In genomic region chr2:166384774-166385173, GRCh38 we compare ENCODE assay signal across 8 cellular contexts. TPM values are rescaled to one million over a fixed set of nuclear protein-coding genes. Genes with fewer than 3 reads are reported as not detected.
DNase-seq lines count a peak whose midpoint lies in the region; ATAC-seq, FAIRE-seq and TF ChIP-seq lines count a peak whose summit lies in the region.

No MANE protein-coding gene starts in this region.

- TF ChIP-seq CTCF in AG09309 (IDR thresholded peaks at IDR 0.05; ENCODE audit: control insufficient read depth, insufficient read depth, low read depth, low read length, missing control alignments) (peak; percentile 46), kidney (IDR thresholded peaks at IDR 0.05; ENCODE audit: borderline replicate concordance, extremely low read depth, insufficient read depth) (no peak)

- no peaks in the 10 kb centered on the region for H3K36me3 ChIP-seq in kidney (ENCODE audit: control insufficient read depth in 1 of 2, insufficient read depth in 2 of 2, low read length in 2 of 2)

- intact Hi-C loops in kidney (cut with DNase I), result no loop called here

- no peaks in the 10 kb centered on the region for H3K9me3 ChIP-seq in kidney (ENCODE audit: control insufficient read depth in 1 of 2, low read length in 2 of 2)

- H3K27ac ChIP-seq in kidney (ENCODE audit: low read depth in 2 of 2, low read length in 2 of 2), result no peak overlapping the region

- no peak overlapping the region for H3K4me3 ChIP-seq in AG09309 (ENCODE audit: control insufficient read depth, low read depth, low read length)
- no peak overlapping the region for H3K4me3 ChIP-seq in kidney (ENCODE audit: low read length in 2 of 2)

- H3K9ac ChIP-seq in kidney (ENCODE audit: low read length in 2 of 2), result no peak overlapping the region

- peak; percentile 57 for ATAC-seq in GM19395 (IDR thresholded peaks at IDR 0.05; ENCODE audit: unreplicated experiment)
- no peak for ATAC-seq in GM18867 (IDR thresholded peaks at IDR 0.05; ENCODE audit: unreplicated experiment)
- ATAC-seq in HG02588 (IDR thresholded peaks at IDR 0.05; ENCODE audit: unreplicated experiment), result no peak
- ATAC-seq in GM21526 (IDR thresholded peaks at IDR 0.05; ENCODE audit: low FRiP score, unreplicated experiment), result no peak

- peak; percentile 70 for FAIRE-seq in TTC549 (lab: Jason Lieb, UNC)
- FAIRE-seq in kidney (lab: Jason Lieb, UNC), result peak; percentile 95

- DNase-seq in AG09309 (ENCODE audit: low read depth) (no peak), kidney (no peak), HuH-7.5 (ENCODE audit: low spot score) (no peak)

- no peaks in the 10 kb centered on the region for H3K4me1 ChIP-seq in kidney (ENCODE audit: control insufficient read depth in 1 of 2, insufficient read depth in 1 of 2, low read depth in 1 of 2, low read length in 2 of 2)

RNA-seq across cellular contexts. Expression of gene SCN9A, which starts 9.0 kb away (rescaled TPM):
- total RNA-seq in kidney, result 5.3 TPM
- 0.99 TPM for polyA plus RNA-seq in kidney (ENCODE audit: insufficient read depth, low read depth, low replicate concordance)
